In the genomic region with DNA sequence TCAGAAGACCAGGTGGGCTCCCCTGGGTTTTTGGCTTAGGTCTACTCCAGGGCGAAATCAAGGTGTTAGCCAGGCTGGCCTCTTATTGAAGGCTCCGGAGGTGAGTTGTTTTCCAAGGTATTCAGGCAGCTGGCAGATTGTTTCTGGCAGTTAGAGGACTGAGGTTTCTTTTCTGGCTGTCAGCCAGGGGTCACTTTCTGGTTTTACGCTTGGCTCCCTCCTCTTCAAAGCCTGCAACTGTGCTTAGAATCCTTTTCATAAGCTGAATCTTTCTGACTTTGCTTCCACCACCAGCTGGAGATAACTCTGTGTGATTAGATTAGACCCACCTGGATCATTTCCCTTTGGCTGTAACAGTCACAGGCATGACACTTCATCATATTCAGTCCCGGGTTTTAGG, we compare ENCODE assay signal across 8 cellular contexts.
DNase-seq lines count a peak whose midpoint lies in the region; ATAC-seq and TF ChIP-seq lines count a peak whose summit lies in the region.

No MANE protein-coding gene starts in this region.

- no peak overlapping the region for H3K4me3 ChIP-seq in astrocyte of the cerebellum (ENCODE audit: low read depth, low read length)

- no peak for TF ChIP-seq CTCF in astrocyte of the cerebellum (IDR thresholded peaks at IDR 0.05; ENCODE audit: low read depth, low read length, missing control alignments)

- ATAC-seq in GM21447 (IDR thresholded peaks at IDR 0.05; ENCODE audit: unreplicated experiment) (peak; percentile 71), GM19452 (IDR thresholded peaks at IDR 0.05; ENCODE audit: unreplicated experiment) (no peak)

- in situ Hi-C loops in astrocyte of the cerebellum (cut with HindIII; ENCODE audit: low sequenced_read_pairs), result no loop called here

- DNase-seq in NCI-H187 treated with DMSO at 0.1 percent for 48 hours (lab: John Stamatoyannopoulos, UW) (peak; percentile 37), astrocyte of the cerebellum (ENCODE audit: low read depth) (peak; percentile 88), retina (peak; percentile 19), NOMO-1 treated with DMSO at 0.1 percent for 48 hours (lab: John Stamatoyannopoulos, UW; ENCODE audit: unreplicated experiment) (no peak), SKM-1 treated with dmso at 0.1 percent for 144 hours (lab: John Stamatoyannopoulos, UW; ENCODE audit: unreplicated experiment) (no peak), 8988T (no peak)

Comparison
In these comparisons a context has a peak if more than half of its experiments do, and no peak if none do; other contexts are left out.
1. DNase-seq: peak in NCI-H187 treated with DMSO at 0.1 percent for 48 hours (single experiment), astrocyte of the cerebellum (single experiment) and retina (single experiment); none in NOMO-1 treated with DMSO at 0.1 percent for 48 hours (single experiment), SKM-1 treated with dmso at 0.1 percent for 144 hours (single experiment) and 8988T (single experiment).